3 cellular contexts compared by ENCODE assay signal in genomic region chr1:39003787-39004186, GRCh38.
TF ChIP-seq lines count a peak whose summit lies in the region.

No MANE protein-coding gene starts in this region.

TF ChIP-seq in SK-N-SH, 30 proteins besides CTCF, POLR2A, EP300 and RAD21 (continued from another document):
- TF ChIP-seq SMC3 (IDR thresholded peaks at IDR 0.05; ENCODE audit: low read depth, low read length): no peak
- no peak for TF ChIP-seq FOXM1 (IDR thresholded peaks at IDR 0.05; ENCODE audit: low read depth)
- no peak for TF ChIP-seq FOXJ3 (CRISPR knock-in tag; IDR thresholded peaks at IDR 0.05)
- no peak for TF ChIP-seq NFIC (IDR thresholded peaks at IDR 0.05; ENCODE audit: borderline replicate concordance)

TF ChIP-seq in SK-N-SH treated with all-trans-retinoic acid at 6 μM for 48 hours, 23 proteins besides CTCF, POLR2A, EP300 and RAD21 (continued from another document):
- TF ChIP-seq CREB5 (CRISPR knock-in tag; IDR thresholded peaks at IDR 0.05; ENCODE audit: low read depth) (no peak), TSHZ2 (CRISPR knock-in tag; IDR thresholded peaks at IDR 0.05) (no peak), ZFP30 (CRISPR knock-in tag; IDR thresholded peaks at IDR 0.05) (no peak), RARB (CRISPR knock-in tag; IDR thresholded peaks at IDR 0.05) (no peak), POU6F1 (CRISPR knock-in tag; IDR thresholded peaks at IDR 0.05; ENCODE audit: borderline replicate concordance, low read depth) (no peak), SNAI2 (CRISPR knock-in tag; IDR thresholded peaks at IDR 0.05) (no peak), ARNTL (CRISPR knock-in tag; IDR thresholded peaks at IDR 0.05; ENCODE audit: borderline replicate concordance, low read depth) (no peak), PATZ1 (CRISPR knock-in tag; IDR thresholded peaks at IDR 0.05; ENCODE audit: borderline replicate concordance) (no peak), CSRNP3 (CRISPR knock-in tag; IDR thresholded peaks at IDR 0.05) (no peak), PPARA (CRISPR knock-in tag; IDR thresholded peaks at IDR 0.05; ENCODE audit: borderline replicate concordance) (no peak), ZNF8 (CRISPR knock-in tag; IDR thresholded peaks at IDR 0.05) (no peak), ZC3H10 (CRISPR knock-in tag; IDR thresholded peaks at IDR 0.05) (no peak), OSR1 (CRISPR knock-in tag; IDR thresholded peaks at IDR 0.05) (no peak)

TF ChIP-seq in A549, 52 proteins besides CTCF, POLR2A, EP300 and RAD21 (continued from another document):
- TF ChIP-seq BHLHE40 (IDR thresholded peaks at IDR 0.05; ENCODE audit: low read depth, low read length) (no peak), GATA3 (IDR thresholded peaks at IDR 0.05; ENCODE audit: borderline replicate concordance) (no peak)
